Comparison of ENCODE assay signal across 2 cellular contexts in the genomic region with DNA sequence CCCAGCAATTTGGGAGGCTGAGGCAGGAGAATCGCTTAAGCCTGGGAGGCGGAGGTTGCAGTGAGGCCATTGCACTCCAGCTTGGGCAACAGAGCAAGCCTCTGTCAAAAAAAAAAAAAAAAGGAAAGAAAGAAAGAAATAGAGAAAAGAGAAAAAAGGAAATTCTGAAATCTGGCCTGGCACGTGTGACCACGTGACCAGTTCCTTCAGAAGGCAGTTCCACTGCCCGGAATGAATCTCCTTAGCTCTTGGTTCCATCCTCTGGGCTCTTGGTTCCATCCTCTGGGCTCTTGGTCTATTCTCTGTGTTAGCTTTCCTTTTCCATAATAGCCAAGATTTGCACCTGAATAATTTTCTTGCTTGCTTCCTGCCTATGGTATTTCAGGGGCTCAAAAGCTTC.
TF ChIP-seq lines count a peak whose summit lies in the region.

No MANE protein-coding gene starts in this region.

TF ChIP-seq in HepG2, 621 proteins besides CTCF, POLR2A, EP300 and RAD21 (continues in another document):
- TF ChIP-seq, protein P1, sequence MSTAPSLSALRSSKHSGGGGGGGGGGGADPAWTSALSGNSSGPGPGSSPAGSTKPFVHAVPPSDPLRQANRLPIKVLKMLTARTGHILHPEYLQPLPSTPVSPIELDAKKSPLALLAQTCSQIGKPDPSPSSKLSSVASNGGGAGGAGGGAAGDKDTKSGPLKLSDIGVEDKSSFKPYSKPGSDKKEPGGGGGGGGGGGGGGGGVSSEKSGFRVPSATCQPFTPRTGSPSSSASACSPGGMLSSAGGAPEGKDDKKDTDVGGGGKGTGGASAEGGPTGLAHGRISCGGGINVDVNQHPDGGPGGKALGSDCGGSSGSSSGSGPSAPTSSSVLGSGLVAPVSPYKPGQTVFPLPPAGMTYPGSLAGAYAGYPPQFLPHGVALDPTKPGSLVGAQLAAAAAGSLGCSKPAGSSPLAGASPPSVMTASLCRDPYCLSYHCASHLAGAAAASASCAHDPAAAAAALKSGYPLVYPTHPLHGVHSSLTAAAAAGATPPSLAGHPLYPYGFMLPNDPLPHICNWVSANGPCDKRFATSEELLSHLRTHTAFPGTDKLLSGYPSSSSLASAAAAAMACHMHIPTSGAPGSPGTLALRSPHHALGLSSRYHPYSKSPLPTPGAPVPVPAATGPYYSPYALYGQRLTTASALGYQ (CRISPR knock-in tag; IDR thresholded peaks at IDR 0.05): no peak
- TF ChIP-seq, protein P2, sequence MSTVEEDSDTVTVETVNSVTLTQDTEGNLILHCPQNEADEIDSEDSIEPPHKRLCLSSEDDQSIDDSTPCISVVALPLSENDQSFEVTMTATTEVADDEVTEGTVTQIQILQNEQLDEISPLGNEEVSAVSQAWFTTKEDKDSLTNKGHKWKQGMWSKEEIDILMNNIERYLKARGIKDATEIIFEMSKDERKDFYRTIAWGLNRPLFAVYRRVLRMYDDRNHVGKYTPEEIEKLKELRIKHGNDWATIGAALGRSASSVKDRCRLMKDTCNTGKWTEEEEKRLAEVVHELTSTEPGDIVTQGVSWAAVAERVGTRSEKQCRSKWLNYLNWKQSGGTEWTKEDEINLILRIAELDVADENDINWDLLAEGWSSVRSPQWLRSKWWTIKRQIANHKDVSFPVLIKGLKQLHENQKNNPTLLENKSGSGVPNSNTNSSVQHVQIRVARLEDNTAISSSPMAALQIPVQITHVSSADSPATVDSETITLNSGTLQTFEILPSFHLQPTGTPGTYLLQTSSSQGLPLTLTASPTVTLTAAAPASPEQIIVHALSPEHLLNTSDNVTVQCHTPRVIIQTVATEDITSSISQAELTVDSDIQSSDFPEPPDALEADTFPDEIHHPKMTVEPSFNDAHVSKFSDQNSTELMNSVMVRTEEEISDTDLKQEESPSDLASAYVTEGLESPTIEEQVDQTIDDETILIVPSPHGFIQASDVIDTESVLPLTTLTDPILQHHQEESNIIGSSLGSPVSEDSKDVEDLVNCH (CRISPR knock-in tag; IDR thresholded peaks at IDR 0.05): no peak
- TF ChIP-seq, protein P3, sequence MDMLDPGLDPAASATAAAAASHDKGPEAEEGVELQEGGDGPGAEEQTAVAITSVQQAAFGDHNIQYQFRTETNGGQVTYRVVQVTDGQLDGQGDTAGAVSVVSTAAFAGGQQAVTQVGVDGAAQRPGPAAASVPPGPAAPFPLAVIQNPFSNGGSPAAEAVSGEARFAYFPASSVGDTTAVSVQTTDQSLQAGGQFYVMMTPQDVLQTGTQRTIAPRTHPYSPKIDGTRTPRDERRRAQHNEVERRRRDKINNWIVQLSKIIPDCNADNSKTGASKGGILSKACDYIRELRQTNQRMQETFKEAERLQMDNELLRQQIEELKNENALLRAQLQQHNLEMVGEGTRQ (IDR thresholded peaks at IDR 0.05; ENCODE audit: low read depth, low read length): peak; percentile 63
- TF ChIP-seq, protein P3 (CRISPR knock-in tag; IDR thresholded peaks at IDR 0.05; ENCODE audit: borderline replicate concordance): no peak
- TF ChIP-seq RAD51 (IDR thresholded peaks at IDR 0.05; ENCODE audit: borderline replicate concordance): peak; percentile 81
- TF ChIP-seq, protein P4, sequence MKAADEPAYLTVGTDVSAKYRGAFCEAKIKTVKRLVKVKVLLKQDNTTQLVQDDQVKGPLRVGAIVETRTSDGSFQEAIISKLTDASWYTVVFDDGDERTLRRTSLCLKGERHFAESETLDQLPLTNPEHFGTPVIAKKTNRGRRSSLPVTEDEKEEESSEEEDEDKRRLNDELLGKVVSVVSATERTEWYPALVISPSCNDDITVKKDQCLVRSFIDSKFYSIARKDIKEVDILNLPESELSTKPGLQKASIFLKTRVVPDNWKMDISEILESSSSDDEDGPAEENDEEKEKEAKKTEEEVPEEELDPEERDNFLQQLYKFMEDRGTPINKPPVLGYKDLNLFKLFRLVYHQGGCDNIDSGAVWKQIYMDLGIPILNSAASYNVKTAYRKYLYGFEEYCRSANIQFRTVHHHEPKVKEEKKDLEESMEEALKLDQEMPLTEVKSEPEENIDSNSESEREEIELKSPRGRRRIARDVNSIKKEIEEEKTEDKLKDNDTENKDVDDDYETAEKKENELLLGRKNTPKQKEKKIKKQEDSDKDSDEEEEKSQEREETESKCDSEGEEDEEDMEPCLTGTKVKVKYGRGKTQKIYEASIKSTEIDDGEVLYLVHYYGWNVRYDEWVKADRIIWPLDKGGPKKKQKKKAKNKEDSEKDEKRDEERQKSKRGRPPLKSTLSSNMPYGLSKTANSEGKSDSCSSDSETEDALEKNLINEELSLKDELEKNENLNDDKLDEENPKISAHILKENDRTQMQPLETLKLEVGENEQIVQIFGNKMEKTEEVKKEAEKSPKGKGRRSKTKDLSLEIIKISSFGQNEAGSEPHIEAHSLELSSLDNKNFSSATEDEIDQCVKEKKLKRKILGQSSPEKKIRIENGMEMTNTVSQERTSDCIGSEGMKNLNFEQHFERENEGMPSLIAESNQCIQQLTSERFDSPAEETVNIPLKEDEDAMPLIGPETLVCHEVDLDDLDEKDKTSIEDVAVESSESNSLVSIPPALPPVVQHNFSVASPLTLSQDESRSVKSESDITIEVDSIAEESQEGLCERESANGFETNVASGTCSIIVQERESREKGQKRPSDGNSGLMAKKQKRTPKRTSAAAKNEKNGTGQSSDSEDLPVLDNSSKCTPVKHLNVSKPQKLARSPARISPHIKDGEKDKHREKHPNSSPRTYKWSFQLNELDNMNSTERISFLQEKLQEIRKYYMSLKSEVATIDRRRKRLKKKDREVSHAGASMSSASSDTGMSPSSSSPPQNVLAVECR (CRISPR knock-in tag; IDR thresholded peaks at IDR 0.05; ENCODE audit: borderline replicate concordance): no peak
- TF ChIP-seq ZNF615 (CRISPR knock-in tag; IDR thresholded peaks at IDR 0.05; ENCODE audit: borderline replicate concordance): no peak
- TF ChIP-seq ZNF20 (CRISPR knock-in tag; IDR thresholded peaks at IDR 0.05): no peak
- TF ChIP-seq MIER3 (CRISPR knock-in tag; IDR thresholded peaks at IDR 0.05; ENCODE audit: borderline replicate concordance): no peak
- TF ChIP-seq REL (CRISPR knock-in tag; conservative IDR thresholded peaks at IDR 0.05): no peak
- TF ChIP-seq, protein P5, sequence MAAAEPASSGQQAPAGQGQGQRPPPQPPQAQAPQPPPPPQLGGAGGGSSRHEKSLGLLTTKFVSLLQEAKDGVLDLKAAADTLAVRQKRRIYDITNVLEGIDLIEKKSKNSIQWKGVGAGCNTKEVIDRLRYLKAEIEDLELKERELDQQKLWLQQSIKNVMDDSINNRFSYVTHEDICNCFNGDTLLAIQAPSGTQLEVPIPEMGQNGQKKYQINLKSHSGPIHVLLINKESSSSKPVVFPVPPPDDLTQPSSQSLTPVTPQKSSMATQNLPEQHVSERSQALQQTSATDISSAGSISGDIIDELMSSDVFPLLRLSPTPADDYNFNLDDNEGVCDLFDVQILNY (CRISPR knock-in tag; conservative IDR thresholded peaks at IDR 0.05): no peak

TF ChIP-seq in Ishikawa, 13 proteins besides CTCF, POLR2A, EP300 and RAD21 (continued from another document):
- TF ChIP-seq, protein P6, sequence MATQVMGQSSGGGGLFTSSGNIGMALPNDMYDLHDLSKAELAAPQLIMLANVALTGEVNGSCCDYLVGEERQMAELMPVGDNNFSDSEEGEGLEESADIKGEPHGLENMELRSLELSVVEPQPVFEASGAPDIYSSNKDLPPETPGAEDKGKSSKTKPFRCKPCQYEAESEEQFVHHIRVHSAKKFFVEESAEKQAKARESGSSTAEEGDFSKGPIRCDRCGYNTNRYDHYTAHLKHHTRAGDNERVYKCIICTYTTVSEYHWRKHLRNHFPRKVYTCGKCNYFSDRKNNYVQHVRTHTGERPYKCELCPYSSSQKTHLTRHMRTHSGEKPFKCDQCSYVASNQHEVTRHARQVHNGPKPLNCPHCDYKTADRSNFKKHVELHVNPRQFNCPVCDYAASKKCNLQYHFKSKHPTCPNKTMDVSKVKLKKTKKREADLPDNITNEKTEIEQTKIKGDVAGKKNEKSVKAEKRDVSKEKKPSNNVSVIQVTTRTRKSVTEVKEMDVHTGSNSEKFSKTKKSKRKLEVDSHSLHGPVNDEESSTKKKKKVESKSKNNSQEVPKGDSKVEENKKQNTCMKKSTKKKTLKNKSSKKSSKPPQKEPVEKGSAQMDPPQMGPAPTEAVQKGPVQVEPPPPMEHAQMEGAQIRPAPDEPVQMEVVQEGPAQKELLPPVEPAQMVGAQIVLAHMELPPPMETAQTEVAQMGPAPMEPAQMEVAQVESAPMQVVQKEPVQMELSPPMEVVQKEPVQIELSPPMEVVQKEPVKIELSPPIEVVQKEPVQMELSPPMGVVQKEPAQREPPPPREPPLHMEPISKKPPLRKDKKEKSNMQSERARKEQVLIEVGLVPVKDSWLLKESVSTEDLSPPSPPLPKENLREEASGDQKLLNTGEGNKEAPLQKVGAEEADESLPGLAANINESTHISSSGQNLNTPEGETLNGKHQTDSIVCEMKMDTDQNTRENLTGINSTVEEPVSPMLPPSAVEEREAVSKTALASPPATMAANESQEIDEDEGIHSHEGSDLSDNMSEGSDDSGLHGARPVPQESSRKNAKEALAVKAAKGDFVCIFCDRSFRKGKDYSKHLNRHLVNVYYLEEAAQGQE (IDR thresholded peaks at IDR 0.05; ENCODE audit: low read depth): no peak
- no peak for TF ChIP-seq YY1 (IDR thresholded peaks at IDR 0.05; ENCODE audit: low read depth)
- TF ChIP-seq FOXM1 (IDR thresholded peaks at IDR 0.05; ENCODE audit: borderline replicate concordance, low read depth): no peak
- TF ChIP-seq TAF1 (IDR thresholded peaks at IDR 0.05; ENCODE audit: low read depth): no peak
